Comparison of ENCODE assay signal across 1 cellular context in the genomic region with DNA sequence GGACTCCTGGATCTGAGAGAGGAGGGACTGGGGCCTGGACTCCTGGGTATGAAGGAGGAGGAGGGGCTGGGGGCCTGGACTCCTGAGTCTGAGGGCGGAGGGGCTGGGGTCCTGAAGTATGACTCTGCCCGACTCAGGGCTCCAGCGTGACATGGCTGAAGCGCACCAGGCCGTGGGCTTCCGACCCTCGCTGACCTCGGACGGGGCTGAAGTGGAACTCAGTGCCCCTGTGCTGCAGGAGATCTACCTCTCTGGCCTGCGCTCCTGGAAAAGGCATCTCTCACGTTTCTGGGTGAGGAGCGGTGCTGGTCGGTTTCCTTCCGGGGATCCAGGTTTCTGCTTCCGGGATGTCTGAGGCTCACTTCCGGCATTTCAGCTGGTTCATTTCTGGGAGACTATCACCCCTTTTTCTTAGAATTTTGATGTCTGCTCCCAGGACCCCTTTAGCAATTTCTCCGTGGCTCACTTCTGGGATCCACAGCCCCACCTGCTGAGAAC.
TF ChIP-seq lines count a peak whose summit lies in the region.

No MANE protein-coding gene starts in this region.

TF ChIP-seq in H1, 55 proteins besides CTCF, POLR2A, EP300 and RAD21:
- TF ChIP-seq, protein P1, sequence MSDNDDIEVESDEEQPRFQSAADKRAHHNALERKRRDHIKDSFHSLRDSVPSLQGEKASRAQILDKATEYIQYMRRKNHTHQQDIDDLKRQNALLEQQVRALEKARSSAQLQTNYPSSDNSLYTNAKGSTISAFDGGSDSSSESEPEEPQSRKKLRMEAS (IDR thresholded peaks at IDR 0.05), result no peak
- TF ChIP-seq KDM5A (IDR thresholded peaks at IDR 0.05; ENCODE audit: low read length), result no peak
- no peak for TF ChIP-seq BRCA1 (IDR thresholded peaks at IDR 0.05; ENCODE audit: low read depth, low read length)
- no peak for TF ChIP-seq BACH1 (IDR thresholded peaks at IDR 0.05; ENCODE audit: low read length)
- TF ChIP-seq CHD7 (IDR thresholded peaks at IDR 0.05; ENCODE audit: insufficient replicate concordance, low read length), result no peak
- no peak for TF ChIP-seq CHD1 (IDR thresholded peaks at IDR 0.05; ENCODE audit: low read depth, low read length)
- TF ChIP-seq SIN3A (conservative IDR thresholded peaks at IDR 0.05 in 1 of 2, IDR thresholded peaks at IDR 0.05 in 1 of 2; ENCODE audit: low read depth in 1 of 2, low read length in 2 of 2), result no peak
- TF ChIP-seq GABPA (IDR thresholded peaks at IDR 0.05; ENCODE audit: borderline replicate concordance, insufficient read depth, low read length), result no peak
- no peak for TF ChIP-seq MAFK (IDR thresholded peaks at IDR 0.05; ENCODE audit: low read depth, low read length)
- TF ChIP-seq NRF1 (IDR thresholded peaks at IDR 0.05; ENCODE audit: low read depth, low read length), result no peak
- no peak for TF ChIP-seq FOSL1 (IDR thresholded peaks at IDR 0.05; ENCODE audit: insufficient read depth, low read depth, low read length)
- TF ChIP-seq ATF3 (IDR thresholded peaks at IDR 0.05; ENCODE audit: insufficient read depth, low read depth, low read length), result no peak
- no peak for TF ChIP-seq TBP (IDR thresholded peaks at IDR 0.05; ENCODE audit: low read depth, low read length)
- TF ChIP-seq RNF2 (IDR thresholded peaks at IDR 0.05; ENCODE audit: borderline replicate concordance, low read depth, low read length, missing control alignments, poor library complexity, severe bottlenecking), result no peak
- TF ChIP-seq ZNF274 (IDR thresholded peaks at IDR 0.05; ENCODE audit: borderline replicate concordance, extremely low read depth, low read length), result no peak
- TF ChIP-seq, protein P2, sequence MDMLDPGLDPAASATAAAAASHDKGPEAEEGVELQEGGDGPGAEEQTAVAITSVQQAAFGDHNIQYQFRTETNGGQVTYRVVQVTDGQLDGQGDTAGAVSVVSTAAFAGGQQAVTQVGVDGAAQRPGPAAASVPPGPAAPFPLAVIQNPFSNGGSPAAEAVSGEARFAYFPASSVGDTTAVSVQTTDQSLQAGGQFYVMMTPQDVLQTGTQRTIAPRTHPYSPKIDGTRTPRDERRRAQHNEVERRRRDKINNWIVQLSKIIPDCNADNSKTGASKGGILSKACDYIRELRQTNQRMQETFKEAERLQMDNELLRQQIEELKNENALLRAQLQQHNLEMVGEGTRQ (IDR thresholded peaks at IDR 0.05; ENCODE audit: low read length), result no peak
- TF ChIP-seq, protein P3, sequence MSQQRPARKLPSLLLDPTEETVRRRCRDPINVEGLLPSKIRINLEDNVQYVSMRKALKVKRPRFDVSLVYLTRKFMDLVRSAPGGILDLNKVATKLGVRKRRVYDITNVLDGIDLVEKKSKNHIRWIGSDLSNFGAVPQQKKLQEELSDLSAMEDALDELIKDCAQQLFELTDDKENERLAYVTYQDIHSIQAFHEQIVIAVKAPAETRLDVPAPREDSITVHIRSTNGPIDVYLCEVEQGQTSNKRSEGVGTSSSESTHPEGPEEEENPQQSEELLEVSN (IDR thresholded peaks at IDR 0.05), result no peak
- TF ChIP-seq SRF (IDR thresholded peaks at IDR 0.05; ENCODE audit: low read depth, low read length), result no peak
